In genomic region chr3:10008588-10009344, GRCh38 we compare ENCODE assay signal across 8 cellular contexts. TPM values are rescaled to one million over a fixed set of nuclear protein-coding genes. Genes with fewer than 3 reads are reported as not detected.
DNase-seq lines count a peak whose midpoint lies in the region; ATAC-seq lines count a peak whose summit lies in the region.

No MANE protein-coding gene starts in this region.

- DNase-seq in NCI-H510A treated with DMSO at 0.1 percent for 48 hours (lab: John Stamatoyannopoulos, UW) (peak; percentile 21), lung microvascular endothelial cell (ENCODE audit: low read depth in 2 of 2) (peak; percentile 68 to 77)
- peak; percentile 84 for DNase-seq in activated CD8-positive, alpha-beta T cell treated with anti-CD3 and anti-CD28 coated beads, Interleukin-2, amount 10 ng/mL, durations not matched to agents 7 days and 5 days
- DNase-seq in effector CD4-positive, alpha-beta T cell = peak; percentile 75
- peak; percentile 58 to 74 (median 69) for DNase-seq in stimulated activated CD4-positive, alpha-beta T cell treated with anti-CD3 and anti-CD28 coated beads, TNF-alpha, amount 100 ng/mL, for 24 hours (ENCODE audit: low read depth in 3 of 3)

- no peaks in the 10 kb centered on the region for H3K27me3 Mint-ChIP-seq in activated CD8-positive, alpha-beta T cell treated with anti-CD3 and anti-CD28 coated beads, Interleukin-2, amount 10 ng/mL, durations not matched to agents 7 days and 5 days (ENCODE audit: low read depth)

- H3K4me3 Mint-ChIP-seq in activated CD8-positive, alpha-beta T cell treated with anti-CD3 and anti-CD28 coated beads, Interleukin-2, amount 10 ng/mL, durations not matched to agents 7 days and 5 days = peak overlapping the region; percentile 67

- ATAC-seq in GM18502 (IDR thresholded peaks at IDR 0.05; ENCODE audit: poor library complexity, unreplicated experiment) (peak; percentile 77), HG02798 (IDR thresholded peaks at IDR 0.05; ENCODE audit: poor library complexity, unreplicated experiment) (peak; percentile 67), GM19324 (IDR thresholded peaks at IDR 0.05; ENCODE audit: low FRiP score, unreplicated experiment) (no peak)
- peak; percentile 78 for ATAC-seq in activated CD8-positive, alpha-beta T cell treated with anti-CD3 and anti-CD28 coated beads, Interleukin-2, amount 10 ng/mL, durations not matched to agents 7 days and 5 days

- CTCF ChIA-PET in activated CD8-positive, alpha-beta T cell treated with anti-CD3 and anti-CD28 coated beads, Interleukin-2, amount 10 ng/mL, durations not matched to agents 7 days and 5 days (lab: Charles Lee) = interaction anchor here (1.2 kb wide), 1 partner anchor 76 kb away, joined by 3 read pairs; no protein-coding TSS in a partner anchor

- H3K4me1 Mint-ChIP-seq in activated CD8-positive, alpha-beta T cell treated with anti-CD3 and anti-CD28 coated beads, Interleukin-2, amount 10 ng/mL, durations not matched to agents 7 days and 5 days (ENCODE audit: low read depth) = peaks cover 40% of the 10 kb centered on the region

- no peaks in the 10 kb centered on the region for H3K9me3 Mint-ChIP-seq in activated CD8-positive, alpha-beta T cell treated with anti-CD3 and anti-CD28 coated beads, Interleukin-2, amount 10 ng/mL, durations not matched to agents 7 days and 5 days (ENCODE audit: insufficient read depth)

- peaks cover 3% of the 10 kb centered on the region for H3K36me3 Mint-ChIP-seq in activated CD8-positive, alpha-beta T cell treated with anti-CD3 and anti-CD28 coated beads, Interleukin-2, amount 10 ng/mL, durations not matched to agents 7 days and 5 days (ENCODE audit: low read depth)

- POLR2A ChIA-PET in activated CD8-positive, alpha-beta T cell treated with anti-CD3 and anti-CD28 coated beads, Interleukin-2, amount 10 ng/mL, durations not matched to agents 7 days and 5 days (lab: Charles Lee) = interaction anchor here (1.4 kb wide), 1 partner anchor 22 kb away, joined by 4 read pairs; the partner anchor contains the start of gene EMC3

- H3K27ac Mint-ChIP-seq in activated CD8-positive, alpha-beta T cell treated with anti-CD3 and anti-CD28 coated beads, Interleukin-2, amount 10 ng/mL, durations not matched to agents 7 days and 5 days = peak overlapping the region; percentile 68

RNA-seq across cellular contexts. Expression of gene FANCD2, which starts 17.5 kb away (rescaled TPM):
- 10 to 100 TPM; 66.9 to 71.5 TPM for total RNA-seq in activated CD8-positive, alpha-beta T cell treated with anti-CD3 and anti-CD28 coated beads, Interleukin-2, amount 10 ng/mL, durations not matched to agents 7 days and 5 days
- 5.8 and 11.6 TPM in 2 replicates for total RNA-seq in lung microvascular endothelial cell

RNA-seq across cellular contexts. Expression of gene EMC3, which starts 22.1 kb away (rescaled TPM):
- total RNA-seq in activated CD8-positive, alpha-beta T cell treated with anti-CD3 and anti-CD28 coated beads, Interleukin-2, amount 10 ng/mL, durations not matched to agents 7 days and 5 days = 10 to 100 TPM; 49.0 to 53.4 TPM
- 35.3 and 59.5 TPM in 2 replicates for total RNA-seq in lung microvascular endothelial cell

RNA-seq across cellular contexts. Expression of gene PRRT3, which starts 56.6 kb away (rescaled TPM):
- total RNA-seq in activated CD8-positive, alpha-beta T cell treated with anti-CD3 and anti-CD28 coated beads, Interleukin-2, amount 10 ng/mL, durations not matched to agents 7 days and 5 days = 1 to 10 TPM; 5.5 to 6.9 TPM
- 0.44 and 0.60 TPM in 2 replicates for total RNA-seq in lung microvascular endothelial cell

Comparison
In these comparisons a context has a peak if more than half of its experiments do, and no peak if none do; other contexts are left out.
1. DNase-seq: peak in every context shown above with its lines; median percentile 84 in activated CD8-positive, alpha-beta T cell treated with anti-CD3 and anti-CD28 coated beads, Interleukin-2, amount 10 ng/mL, durations not matched to agents 7 days and 5 days; 75 in effector CD4-positive, alpha-beta T cell; 72 in lung microvascular endothelial cell; 69 in stimulated activated CD4-positive, alpha-beta T cell treated with anti-CD3 and anti-CD28 coated beads, TNF-alpha, amount 100 ng/mL, for 24 hours; 21 in NCI-H510A treated with DMSO at 0.1 percent for 48 hours.